11 cellular contexts compared by ENCODE assay signal in genomic region chr7:130865408-130866236, GRCh38.
A peak's percentile ranks its signal among the peaks of the same experiment; 100 is the strongest.
DNase-seq lines count a peak whose midpoint lies in the region; ATAC-seq and TF ChIP-seq lines count a peak whose summit lies in the region.
"Had no signal": no experiment of that assay in that cellular context is flagged by ENCODE, and none has a peak within 500 bp of the region (broad histone marks: within the 10 kb centered on the region; RNA-seq: fewer than 3 reads in every experiment).

No MANE protein-coding gene starts in this region.

- no peak overlapping the region for H3K4me3 Mint-ChIP-seq in activated T-cell treated with anti-CD3 and anti-CD28 coated beads, Interleukin-2, amount 50 U/mL, for 72 hours
- H3K4me3 Mint-ChIP-seq in endodermal cell = no peak overlapping the region

- H3K36me3 Mint-ChIP-seq in activated T-cell treated with anti-CD3 and anti-CD28 coated beads, Interleukin-2, amount 50 U/mL, for 72 hours (ENCODE audit: insufficient read depth in 2 of 2) = peaks cover 31 to 74% of the 10 kb centered on the region in 2 donors
- no peaks in the 10 kb centered on the region for H3K36me3 Mint-ChIP-seq in endodermal cell (ENCODE audit: low read depth)

- intact Hi-C loops in left ventricle myocardium inferior (cut with micrococcal nuclease) = no loop called here

- peak; percentile 31 for ATAC-seq in activated T-cell treated with anti-CD3 and anti-CD28 coated beads, Interleukin-2, amount 50 U/mL, for 72 hours (replicated peaks in 1 of 2)
- peak; percentile 30 for ATAC-seq in stimulated activated naive CD8-positive, alpha-beta T cell treated with anti-CD3 and anti-CD28 coated beads, Interleukin-15, Interleukin-2, amounts not matched to agents 100 U/mL and 50 U/mL, for 24 hours
- no peak for ATAC-seq in gastroesophageal sphincter

- WGBS in endodermal cell (ENCODE audit: insufficient coverage in 1 of 2, insufficient read length in 1 of 2), 2 experiments = 85 to 87% methylated on average over 4 of the region's 4 CpGs
- 60% methylated on average over 1 of the region's 4 CpGs; no CpG with 5 or more reads in 1 of the 2 donors for WGBS in gastroesophageal sphincter (ENCODE audit: low coverage in 1 of 2), 2 donors

- TF ChIP-seq CTCF in endodermal cell (conservative IDR thresholded peaks at IDR 0.05) (peak; percentile 29), left ventricle myocardium inferior (IDR thresholded peaks at IDR 0.05; ENCODE audit: borderline replicate concordance) (no peak), gastroesophageal sphincter (IDR thresholded peaks at IDR 0.05) (no peak)

- no peaks in the 10 kb centered on the region for H3K9me3 ChIP-seq in endodermal cell (ENCODE audit: control insufficient read depth, low read length)
- peaks cover 8% of the 10 kb centered on the region for H3K9me3 ChIP-seq in left ventricle myocardium inferior (replicated peaks)
- peaks cover 0 to 9% (median 0%) of the 10 kb centered on the region in 3 donors for H3K9me3 ChIP-seq in gastroesophageal sphincter

- H3K4me1 ChIP-seq in endodermal cell (ENCODE audit: control insufficient read depth, insufficient read depth, low read length) = no peaks in the 10 kb centered on the region
- peaks cover 10% of the 10 kb centered on the region for H3K4me1 ChIP-seq in left ventricle myocardium inferior
- H3K4me1 ChIP-seq in gastroesophageal sphincter = no peaks in the 10 kb centered on the region

- no peaks in the 10 kb centered on the region for H3K36me3 ChIP-seq in endodermal cell (ENCODE audit: control insufficient read depth, insufficient read depth, low read length)
- peaks cover 92% of the 10 kb centered on the region for H3K36me3 ChIP-seq in left ventricle myocardium inferior
- peaks cover 0 to 100% of the 10 kb centered on the region in 2 donors for H3K36me3 ChIP-seq in gastroesophageal sphincter

- no peak for DNase-seq in activated T-cell treated with anti-CD3 and anti-CD28 coated beads, Interleukin-2, amount 50 U/mL, for 72 hours
- DNase-seq in activated T-cell treated with anti-CD3 and anti-CD28 coated beads, Interleukin-2, amount 50 U/mL, for 48 hours = no peak
- DNase-seq in RKO (ENCODE audit: low spot score) (peak; percentile 59), endodermal cell (peak; percentile 77), left ventricle myocardium inferior (no peak)
- no peak for DNase-seq in stimulated activated naive CD8-positive, alpha-beta T cell treated with anti-CD3 and anti-CD28 coated beads, Interleukin-15, Interleukin-2, amounts not matched to agents 100 U/mL and 50 U/mL, for 24 hours
- DNase-seq in stimulated activated CD4-positive, alpha-beta T cell treated with anti-CD3 and anti-CD28 coated beads, Interleukin-4, amount 100 ng/mL, for 1 hour = no peak
- DNase-seq: C1 segment of cervical spinal cord, hypothalamus, NCI-H187 had no signal

- H3K27me3 ChIP-seq in endodermal cell (ENCODE audit: control insufficient read depth, insufficient read depth, low read length, poor library complexity, severe bottlenecking) (no peaks in the 10 kb centered on the region), left ventricle myocardium inferior (ENCODE audit: low read depth) (no peaks in the 10 kb centered on the region), gastroesophageal sphincter (no peaks in the 10 kb centered on the region)

- no peaks in the 10 kb centered on the region for H3K4me1 Mint-ChIP-seq in activated T-cell treated with anti-CD3 and anti-CD28 coated beads, Interleukin-2, amount 50 U/mL, for 72 hours (ENCODE audit: low read depth)
- no peaks in the 10 kb centered on the region for H3K4me1 Mint-ChIP-seq in endodermal cell

- H3K9ac ChIP-seq in endodermal cell (ENCODE audit: extremely low read depth, low read length, poor library complexity, severe bottlenecking) = no peak overlapping the region

- H3K27me3 Mint-ChIP-seq in activated T-cell treated with anti-CD3 and anti-CD28 coated beads, Interleukin-2, amount 50 U/mL, for 72 hours (ENCODE audit: low read depth) = no peaks in the 10 kb centered on the region
- no peaks in the 10 kb centered on the region for H3K27me3 Mint-ChIP-seq in endodermal cell (ENCODE audit: insufficient read depth)

- no peak for TF ChIP-seq EP300 in gastroesophageal sphincter (IDR thresholded peaks at IDR 0.05)

- H3K27ac Mint-ChIP-seq in activated T-cell treated with anti-CD3 and anti-CD28 coated beads, Interleukin-2, amount 50 U/mL, for 72 hours = peak overlapping the region; percentile 35
- no peak overlapping the region for H3K27ac Mint-ChIP-seq in endodermal cell

- peaks cover 7 to 9% of the 10 kb centered on the region in 2 donors for H3K9me3 Mint-ChIP-seq in activated T-cell treated with anti-CD3 and anti-CD28 coated beads, Interleukin-2, amount 50 U/mL, for 72 hours
- peaks cover 19% of the 10 kb centered on the region for H3K9me3 Mint-ChIP-seq in endodermal cell

- no peak overlapping the region for H3K4me3 ChIP-seq in endodermal cell (ENCODE audit: low read length)
- no peak overlapping the region for H3K4me3 ChIP-seq in left ventricle myocardium inferior
- no peak overlapping the region for H3K4me3 ChIP-seq in gastroesophageal sphincter

- H3K27ac ChIP-seq in endodermal cell (ENCODE audit: low read depth, low read length) = no peak overlapping the region
- no peak overlapping the region for H3K27ac ChIP-seq in left ventricle myocardium inferior (replicated peaks)
- H3K27ac ChIP-seq in gastroesophageal sphincter = no peak overlapping the region

- TF ChIP-seq POLR2A in gastroesophageal sphincter (IDR thresholded peaks at IDR 0.05) = no peak

Comparison
In these comparisons a context has a peak if more than half of its experiments do, and no peak if none do; other contexts are left out.
1. DNase-seq: peak in RKO (single experiment) and endodermal cell (single experiment); none in activated T-cell treated with anti-CD3 and anti-CD28 coated beads, Interleukin-2, amount 50 U/mL, for 72 hours (0 of 2), activated T-cell treated with anti-CD3 and anti-CD28 coated beads, Interleukin-2, amount 50 U/mL, for 48 hours (0 of 2), stimulated activated naive CD8-positive, alpha-beta T cell treated with anti-CD3 and anti-CD28 coated beads, Interleukin-15, Interleukin-2, amounts not matched to agents 100 U/mL and 50 U/mL, for 24 hours (single experiment), stimulated activated CD4-positive, alpha-beta T cell treated with anti-CD3 and anti-CD28 coated beads, Interleukin-4, amount 100 ng/mL, for 1 hour (single experiment) and left ventricle myocardium inferior (single experiment).